Comparison of ENCODE assay signal across 8 cellular contexts in genomic region chr5:88268414-88269184, GRCh38. TPM values are rescaled to one million over a fixed set of nuclear protein-coding genes. Genes with fewer than 3 reads are reported as not detected.
DNase-seq lines count a peak whose midpoint lies in the region; ATAC-seq and TF ChIP-seq lines count a peak whose summit lies in the region.

Gene TMEM161B, minus strand, starts transcription at chr5:88268845. Its CDS starts 122 bp downstream, at chr5:88268723.

- peak; percentile 99 for ATAC-seq in CD4-positive, CD25-positive, alpha-beta regulatory T cell (ENCODE audit: low read depth in 2 of 2)
- ATAC-seq in GM19438 (IDR thresholded peaks at IDR 0.05; ENCODE audit: low read depth, unreplicated experiment) (peak; percentile 100), HG03571 (IDR thresholded peaks at IDR 0.05; ENCODE audit: unreplicated experiment) (peak; percentile 100)

- peaks cover 21 to 78% (median 49%) of the 10 kb centered on the region in 4 donors for H3K4me1 Mint-ChIP-seq in CD4-positive, CD25-positive, alpha-beta regulatory T cell

- DNase-seq in CD4-positive, CD25-positive, alpha-beta regulatory T cell = peak; percentile 94 to 99 (median 95)
- DNase-seq in NCI-H774 (lab: John Stamatoyannopoulos, UW) (peak; percentile 96), dermis blood vessel endothelial cell (peak; percentile 91)
- DNase-seq in activated CD4-positive, alpha-beta T cell treated with anti-CD3 and anti-CD28 coated beads, Interleukin-2, amount 50 U/mL, for 24 hours (ENCODE audit: low read depth in 1 of 2, low spot score in 1 of 2) = peak; percentile 82 to 92
- peak; percentile 92 for DNase-seq in stimulated activated CD4-positive, alpha-beta T cell treated with anti-CD3 and anti-CD28 coated beads, Interleukin-4, amount 100 ng/mL, for 1 hour

- no peaks in the 10 kb centered on the region for H3K9me3 ChIP-seq in CD4-positive, CD25-positive, alpha-beta regulatory T cell (ENCODE audit: control insufficient read depth in 2 of 2, low read length in 2 of 2)
- peaks cover 0 to 3% (median 0%) of the 10 kb centered on the region in 4 donors for H3K9me3 ChIP-seq in liver (ENCODE audit: control insufficient read depth in 4 of 4, low read length in 3 of 4)

- H3K27me3 Mint-ChIP-seq in CD4-positive, CD25-positive, alpha-beta regulatory T cell = peaks cover 5% of the 10 kb centered on the region

- under 1% methylated on average over 45 of the region's 45 CpGs for WGBS in liver

- H3K9ac ChIP-seq in liver (ENCODE audit: low read depth in 1 of 2, low read length in 2 of 2) = peak within 1 kb of the TSS; percentile 71 to 88

- peaks cover 26% of the 10 kb centered on the region for H3K4me1 ChIP-seq in CD4-positive, CD25-positive, alpha-beta regulatory T cell (ENCODE audit: control insufficient read depth, insufficient read depth, low read length, poor library complexity, severe bottlenecking)
- peaks cover 7 to 28% (median 21%) of the 10 kb centered on the region in 4 donors for H3K4me1 ChIP-seq in liver (ENCODE audit: control insufficient read depth in 4 of 4, insufficient read depth in 4 of 4, low read length in 3 of 4)

- H3K9me3 Mint-ChIP-seq in CD4-positive, CD25-positive, alpha-beta regulatory T cell = peaks cover 0 to 3% (median 2%) of the 10 kb centered on the region in 7 donors

- peak within 1 kb of the TSS; percentile 96 for H3K4me3 ChIP-seq in CD4-positive, CD25-positive, alpha-beta regulatory T cell (ENCODE audit: low read depth, low read length)
- peak within 1 kb of the TSS; percentile 72 to 97 (median 92) for H3K4me3 ChIP-seq in liver (ENCODE audit: low read depth in 1 of 3, low read length in 3 of 3)

- no peak for TF ChIP-seq CTCF in liver (IDR thresholded peaks at IDR 0.05; ENCODE audit: low read depth, low read length, missing input control)

- H3K27ac Mint-ChIP-seq in CD4-positive, CD25-positive, alpha-beta regulatory T cell = peak within 1 kb of the TSS; percentile 99 to 100 (median 100)

- H3K36me3 ChIP-seq in CD4-positive, CD25-positive, alpha-beta regulatory T cell (ENCODE audit: control insufficient read depth, insufficient read depth, low read length) = peaks cover 2% of the 10 kb centered on the region
- H3K36me3 ChIP-seq in liver (ENCODE audit: control insufficient read depth in 4 of 4, insufficient read depth in 3 of 4, low read depth in 1 of 4, low read length in 3 of 4) = peaks cover 0 to 7% (median 2%) of the 10 kb centered on the region in 4 donors

- H3K4me3 Mint-ChIP-seq in CD4-positive, CD25-positive, alpha-beta regulatory T cell = peak within 1 kb of the TSS; percentile 98 to 100 (median 98)

- no peaks in the 10 kb centered on the region for H3K27me3 ChIP-seq in CD4-positive, CD25-positive, alpha-beta regulatory T cell (ENCODE audit: control insufficient read depth, insufficient read depth, low read length)
- H3K27me3 ChIP-seq in liver (ENCODE audit: control insufficient read depth in 4 of 4, insufficient read depth in 4 of 4, low read length in 3 of 4) = no peaks in the 10 kb centered on the region

- peak; percentile 57 to 67 for TF ChIP-seq RAD21 in liver (IDR thresholded peaks at IDR 0.05)

- peak within 1 kb of the TSS; percentile 93 for H3K27ac ChIP-seq in CD4-positive, CD25-positive, alpha-beta regulatory T cell (ENCODE audit: insufficient read depth, low read length, poor library complexity, severe bottlenecking)
- peak within 1 kb of the TSS; percentile 23 to 49 for H3K27ac ChIP-seq in liver (ENCODE audit: low read depth in 1 of 2, low read length in 2 of 2)

- peaks cover 32% of the 10 kb centered on the region for H3K36me3 Mint-ChIP-seq in CD4-positive, CD25-positive, alpha-beta regulatory T cell

TF ChIP-seq in liver, 16 proteins besides CTCF, POLR2A, EP300 and RAD21:
- TF ChIP-seq YY1 (IDR thresholded peaks at IDR 0.05) = peak; percentile 65
- no peak for TF ChIP-seq HNF4G (IDR thresholded peaks at IDR 0.05)
- TF ChIP-seq RXRA (IDR thresholded peaks at IDR 0.05) = peak; percentile 73 to 89
- no peak for TF ChIP-seq ATF3 (IDR thresholded peaks at IDR 0.05)
- TF ChIP-seq NR2F2 (IDR thresholded peaks at IDR 0.05) = peak; percentile 83
- TF ChIP-seq, protein P1, sequence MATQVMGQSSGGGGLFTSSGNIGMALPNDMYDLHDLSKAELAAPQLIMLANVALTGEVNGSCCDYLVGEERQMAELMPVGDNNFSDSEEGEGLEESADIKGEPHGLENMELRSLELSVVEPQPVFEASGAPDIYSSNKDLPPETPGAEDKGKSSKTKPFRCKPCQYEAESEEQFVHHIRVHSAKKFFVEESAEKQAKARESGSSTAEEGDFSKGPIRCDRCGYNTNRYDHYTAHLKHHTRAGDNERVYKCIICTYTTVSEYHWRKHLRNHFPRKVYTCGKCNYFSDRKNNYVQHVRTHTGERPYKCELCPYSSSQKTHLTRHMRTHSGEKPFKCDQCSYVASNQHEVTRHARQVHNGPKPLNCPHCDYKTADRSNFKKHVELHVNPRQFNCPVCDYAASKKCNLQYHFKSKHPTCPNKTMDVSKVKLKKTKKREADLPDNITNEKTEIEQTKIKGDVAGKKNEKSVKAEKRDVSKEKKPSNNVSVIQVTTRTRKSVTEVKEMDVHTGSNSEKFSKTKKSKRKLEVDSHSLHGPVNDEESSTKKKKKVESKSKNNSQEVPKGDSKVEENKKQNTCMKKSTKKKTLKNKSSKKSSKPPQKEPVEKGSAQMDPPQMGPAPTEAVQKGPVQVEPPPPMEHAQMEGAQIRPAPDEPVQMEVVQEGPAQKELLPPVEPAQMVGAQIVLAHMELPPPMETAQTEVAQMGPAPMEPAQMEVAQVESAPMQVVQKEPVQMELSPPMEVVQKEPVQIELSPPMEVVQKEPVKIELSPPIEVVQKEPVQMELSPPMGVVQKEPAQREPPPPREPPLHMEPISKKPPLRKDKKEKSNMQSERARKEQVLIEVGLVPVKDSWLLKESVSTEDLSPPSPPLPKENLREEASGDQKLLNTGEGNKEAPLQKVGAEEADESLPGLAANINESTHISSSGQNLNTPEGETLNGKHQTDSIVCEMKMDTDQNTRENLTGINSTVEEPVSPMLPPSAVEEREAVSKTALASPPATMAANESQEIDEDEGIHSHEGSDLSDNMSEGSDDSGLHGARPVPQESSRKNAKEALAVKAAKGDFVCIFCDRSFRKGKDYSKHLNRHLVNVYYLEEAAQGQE (IDR thresholded peaks at IDR 0.05) = peak; percentile 57
- peak; percentile 27 for TF ChIP-seq ZBTB33 (IDR thresholded peaks at IDR 0.05)
- peak; percentile 67 for TF ChIP-seq SP1 (IDR thresholded peaks at IDR 0.05)
- TF ChIP-seq, protein P2, sequence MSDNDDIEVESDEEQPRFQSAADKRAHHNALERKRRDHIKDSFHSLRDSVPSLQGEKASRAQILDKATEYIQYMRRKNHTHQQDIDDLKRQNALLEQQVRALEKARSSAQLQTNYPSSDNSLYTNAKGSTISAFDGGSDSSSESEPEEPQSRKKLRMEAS (IDR thresholded peaks at IDR 0.05) = peak; percentile 79
- no peak for TF ChIP-seq FOXA2 (IDR thresholded peaks at IDR 0.05)
- peak; percentile 95 to 99 for TF ChIP-seq EGR1 (IDR thresholded peaks at IDR 0.05; ENCODE audit: low read depth in 2 of 2)
- TF ChIP-seq HNF4A (conservative IDR thresholded peaks at IDR 0.05) = peak; percentile 52 to 62
- no peak for TF ChIP-seq TAF1 (conservative IDR thresholded peaks at IDR 0.05)
- peak; percentile 94 to 99 for TF ChIP-seq GABPA (IDR thresholded peaks at IDR 0.05 in 1 of 2, conservative IDR thresholded peaks at IDR 0.05 in 1 of 2)
- no peak for TF ChIP-seq FOXA1 (IDR thresholded peaks at IDR 0.05)
- no peak for TF ChIP-seq JUND (IDR thresholded peaks at IDR 0.05)

RNA-seq across cellular contexts. Expression of gene TMEM161B, which starts in this region (rescaled TPM):
- 30.1 TPM for total RNA-seq in CD4-positive, CD25-positive, alpha-beta regulatory T cell
- polyA plus RNA-seq in CD4-positive, CD25-positive, alpha-beta regulatory T cell = 10 to 100 TPM in 3 of 4 donors, 1 to 10 TPM in 1; 7.4 to 16.3 (median 13.1) TPM
- 9.2 and 12.3 TPM in 2 replicates for total RNA-seq in dermis blood vessel endothelial cell
- 10 to 100 TPM; 11.0 to 14.2 TPM for total RNA-seq in liver
- 1 to 10 TPM; 3.9 to 6.2 TPM for polyA plus RNA-seq in liver

Comparison
In these comparisons a context has a peak if more than half of its experiments do, and no peak if none do; other contexts are left out.
1. Peak in every context shown above with its lines: DNase-seq, ATAC-seq, H3K4me3 ChIP-seq and H3K27ac ChIP-seq.